In genomic region chr9:122809261-122809660, GRCh38 we compare ENCODE assay signal across 11 cellular contexts. TPM values are rescaled to one million over a fixed set of nuclear protein-coding genes. Genes with fewer than 3 reads are reported as not detected.
DNase-seq lines count a peak whose midpoint lies in the region; ATAC-seq, FAIRE-seq and TF ChIP-seq lines count a peak whose summit lies in the region.
"Not testable (repeated sequence)": the region's sequence is repeated elsewhere in the genome, so short reads cannot be mapped to it uniquely, and the experiment has no call there.
"Had no signal": no experiment of that assay in that cellular context is flagged by ENCODE, and none has a peak within 500 bp of the region (broad histone marks: within the 10 kb centered on the region; RNA-seq: fewer than 3 reads in every experiment).

No MANE protein-coding gene starts in this region.

- H3K9me3 Mint-ChIP-seq in Caco-2 (ENCODE audit: unreplicated experiment): not testable (repeated sequence)
- peaks cover 28% of the 10 kb centered on the region for H3K9me3 Mint-ChIP-seq in GM23338

- WGBS in pancreas, 2 donors: 26 to 27% methylated on average over 7 of the region's 7 CpGs

- peak overlapping the region; percentile 7; the same call in 1 of the 2 replicates for H3K4me2 ChIP-seq in GM23338

- not testable (repeated sequence) for TF ChIP-seq CTCF in Caco-2 (IDR thresholded peaks at IDR 0.05; ENCODE audit: insufficient read depth in 1 of 2, low read depth in 1 of 2, low read length in 1 of 2, severe bottlenecking in 1 of 2, unreplicated experiment in 1 of 2); GM23338 (conservative IDR thresholded peaks at IDR 0.05; ENCODE audit: low read depth in 2 of 2); breast epithelium (IDR thresholded peaks at IDR 0.05); pancreas (IDR thresholded peaks at IDR 0.05)

- H3K36me3 Mint-ChIP-seq in Caco-2 (ENCODE audit: insufficient read depth, unreplicated experiment); GM23338 (ENCODE audit: low read depth): not testable (repeated sequence)

- not testable (repeated sequence) for H3K9me3 ChIP-seq in Caco-2, breast epithelium, pancreas

- DNase-seq in Caco-2; breast epithelium (ENCODE audit: low spot score in 2 of 2); pancreas: not testable (repeated sequence)
- DNase-seq in GM23338 (ENCODE audit: low spot score) (peak; percentile 21), NCI-H146 (lab: John Stamatoyannopoulos, UW) (peak; percentile 38), NCI-H345 (lab: John Stamatoyannopoulos, UW) (peak; percentile 74), NCI-H774 (lab: John Stamatoyannopoulos, UW) (peak; percentile 77)

- not testable (repeated sequence) for H3K27me3 Mint-ChIP-seq in Caco-2 (ENCODE audit: insufficient read depth, unreplicated experiment); GM23338 (ENCODE audit: insufficient read depth, low read depth, poor library complexity)

- FAIRE-seq in pancreas (lab: Jason Lieb, UNC): not testable (repeated sequence)

- not testable (repeated sequence) for H3K9me2 ChIP-seq in GM23338 (ENCODE audit: insufficient read depth)

- H3K27me3 ChIP-seq in Caco-2 (replicated peaks; ENCODE audit: control insufficient read depth, insufficient read depth, low read length); GM23338 (ENCODE audit: insufficient read depth); breast epithelium; pancreas: not testable (repeated sequence)

- not testable (repeated sequence) for BruUV-seq in Caco-2 (replicated peaks; lab: Mats Ljungman, UMichigan)

- not testable (repeated sequence) for H3K27ac ChIP-seq in GM23338 (ENCODE audit: low read depth)
- H3K27ac ChIP-seq in breast epithelium (peak overlapping the region in 1 of 2 donors; percentile 56), pancreas (peak overlapping the region in 2 of 4 donors; percentile 26 to 55)

- CTCF ChIA-PET in Caco-2 (lab: Charles Lee): interaction anchor here (1.3 kb wide), 1 partner anchor 310 kb away, joined by 7 read pairs; no protein-coding TSS in a partner anchor

- not testable (repeated sequence) for ATAC-seq in GM23338
- peak in 3 of 4 donors; percentile 13 to 42 (median 27) for ATAC-seq in pancreas

- H4K20me1 ChIP-seq in GM23338 (replicated peaks; ENCODE audit: insufficient read depth): not testable (repeated sequence)

- H3K79me2 ChIP-seq in GM23338 (replicated peaks; ENCODE audit: insufficient read depth): not testable (repeated sequence)

- not testable (repeated sequence) for H3K27ac Mint-ChIP-seq in Caco-2 (ENCODE audit: unreplicated experiment)
- H3K27ac Mint-ChIP-seq in GM23338: peak overlapping the region; percentile 49; the same call in 1 of the 2 replicates

- POLR2A ChIA-PET in Caco-2 (lab: Charles Lee): not testable (repeated sequence)

- H3K4me1 ChIP-seq in Caco-2, breast epithelium, pancreas: not testable (repeated sequence)
- H3K4me1 ChIP-seq in GM23338 (ENCODE audit: insufficient read depth): peaks cover 14% of the 10 kb centered on the region

- H3K4me3 Mint-ChIP-seq in Caco-2 (ENCODE audit: unreplicated experiment): peak overlapping the region; percentile 25
- not testable (repeated sequence) for H3K4me3 Mint-ChIP-seq in GM23338

- not testable (repeated sequence) for H3F3A ChIP-seq in GM23338 (replicated peaks; ENCODE audit: low read depth)

- not testable (repeated sequence) for H3K4me3 ChIP-seq in Caco-2 (ENCODE audit: low read depth, low read length); pancreas
- peak overlapping the region; percentile 13; the same call in 1 of the 2 replicates for H3K4me3 ChIP-seq in GM23338
- peak overlapping the region in 2 of 3 donors; percentile 2 to 4 for H3K4me3 ChIP-seq in breast epithelium

- H3K4me1 Mint-ChIP-seq in Caco-2 (ENCODE audit: low read depth, unreplicated experiment); GM23338: not testable (repeated sequence)

- H3K36me3 ChIP-seq in Caco-2 (ENCODE audit: control insufficient read depth, insufficient read depth, low read length); GM23338 (ENCODE audit: insufficient read depth); breast epithelium; pancreas: not testable (repeated sequence)

- intact Hi-C loops in Caco-2 (cut with micrococcal nuclease; ENCODE audit: unreplicated experiment); breast epithelium (cut with DNase I; ENCODE audit: low total_unique reads); pancreas (cut with DNase I): not testable (repeated sequence)

- not testable (repeated sequence) for H2AFZ ChIP-seq in GM23338

- TF ChIP-seq POLR2A in breast epithelium (IDR thresholded peaks at IDR 0.05): not testable (repeated sequence)

RNA-seq across cellular contexts. Expression of gene OR1K1, which starts 9.3 kb away (rescaled TPM):
- total RNA-seq in Caco-2 (2022) (not detected in 2 replicates), breast epithelium (not detected), pancreas (not detected)
- not detected in 2 replicates for total RNA-seq in GM23338 (2014; rRNA removed; shearing (Covaris generic))
- polyA plus RNA-seq in GM23338 (2016; fragmentation: Nextera tagmentation; extraction: Ambion mirVana) (not detected in 2 replicates), pancreas (not detected)
- total RNA-seq: IMR-90, Right ventricle myocardium superior had no signal
- polyA plus RNA-seq: AG04450, CD14-positive monocyte, IMR-90 had no signal

RNA-seq across cellular contexts. Expression of gene PDCL, which starts 19.1 kb away (rescaled TPM):
- total RNA-seq in Caco-2 (2022) (20.7 and 20.8 TPM in 2 replicates), breast epithelium (10 to 100 TPM; 14.2 to 24.9 (median 23.7) TPM), pancreas (10 to 100 TPM in 1 of 6 donors, 1 to 10 TPM in 5; 3.0 to 10.9 (median 6.0) TPM)
- 21.2 and 26.6 TPM in 2 replicates for total RNA-seq in GM23338 (2014; rRNA removed; shearing (Covaris generic))
- polyA plus RNA-seq in GM23338 (2016; fragmentation: Nextera tagmentation; extraction: Ambion mirVana) (15.5 and 16.6 TPM in 2 replicates), pancreas (1 to 10 TPM; 3.6 to 6.6 TPM)

RNA-seq across cellular contexts. Expression of gene OR5C1, which starts 20.5 kb away (rescaled TPM):
- not detected in 2 replicates for total RNA-seq in Caco-2 (2022)
- total RNA-seq in GM23338 (2014; rRNA removed; shearing (Covaris generic)): not detected in 2 replicates
- polyA plus RNA-seq in GM23338 (2016; fragmentation: Nextera tagmentation; extraction: Ambion mirVana): not detected in 2 replicates
- total RNA-seq in breast epithelium: not detected
- not detected for total RNA-seq in pancreas
- polyA plus RNA-seq in pancreas: not detected
- total RNA-seq: IMR-90, Right ventricle myocardium superior had no signal
- polyA plus RNA-seq: AG04450, CD14-positive monocyte, IMR-90 had no signal
